19 cellular contexts compared by ENCODE assay signal in genomic region chr13:95217920-95218830, GRCh38.
"Had no signal": no experiment of that assay in that cellular context is flagged by ENCODE, and none has a peak within 500 bp of the region (broad histone marks: within the 10 kb centered on the region; RNA-seq: fewer than 3 reads in every experiment).

No MANE protein-coding gene starts in this region.

- H3K4me3 ChIP-seq: cardiac muscle cell, esophagus squamous epithelium, left lung, right atrium auricular region, skin epidermis, suprapubic skin had no signal

- FAIRE-seq: colon, kidney had no signal

- ATAC-seq: activated naive CD4-positive, alpha-beta T cell treated with anti-CD3 and anti-CD28 coated beads, Interleukin-2, amount 50 U/mL, for 72 hours; left lung; natural killer cell; stimulated activated naive CD8-positive, alpha-beta T cell treated with anti-CD3 and anti-CD28 coated beads, Interleukin-15, Interleukin-2, amounts not matched to agents 100 U/mL and 50 U/mL, for 24 hours had no signal

- DNase-seq: activated CD4-positive, alpha-beta T cell treated with anti-CD3 and anti-CD28 coated beads, Interleukin-2, amount 50 U/mL, for 48 hours; activated gamma-delta T cell; activated T-cell treated with anti-CD3 and anti-CD28 coated beads, Interleukin-2, amount 50 U/mL, for 24 hours; esophagus squamous epithelium; foreskin fibroblast; hippocampal formation; kidney; left lung; mammary epithelial cell; natural killer cell; stimulated activated CD4-positive, alpha-beta T cell treated with anti-CD3 and anti-CD28 coated beads, Interleukin-4, amount 100 ng/mL, for 24 hours; stimulated activated naive CD8-positive, alpha-beta T cell treated with anti-CD3 and anti-CD28 coated beads, Interleukin-15, Interleukin-2, amounts not matched to agents 100 U/mL and 50 U/mL, for 24 hours; trophoblast cell had no signal

- H3K9me3 ChIP-seq: esophagus squamous epithelium, left lung, right atrium auricular region, suprapubic skin had no signal

- H3K4me1 ChIP-seq: esophagus squamous epithelium, right atrium auricular region, suprapubic skin had no signal

- H3K36me3 ChIP-seq: cardiac muscle cell, esophagus squamous epithelium, right atrium auricular region, suprapubic skin had no signal

- H3K27me3 ChIP-seq: cardiac muscle cell, esophagus squamous epithelium, left lung, right atrium auricular region, suprapubic skin had no signal

- H3K27ac ChIP-seq: cardiac muscle cell, esophagus squamous epithelium, left lung, right atrium auricular region, skin epidermis, suprapubic skin had no signal
